8 cellular contexts compared by ENCODE assay signal in the genomic region with DNA sequence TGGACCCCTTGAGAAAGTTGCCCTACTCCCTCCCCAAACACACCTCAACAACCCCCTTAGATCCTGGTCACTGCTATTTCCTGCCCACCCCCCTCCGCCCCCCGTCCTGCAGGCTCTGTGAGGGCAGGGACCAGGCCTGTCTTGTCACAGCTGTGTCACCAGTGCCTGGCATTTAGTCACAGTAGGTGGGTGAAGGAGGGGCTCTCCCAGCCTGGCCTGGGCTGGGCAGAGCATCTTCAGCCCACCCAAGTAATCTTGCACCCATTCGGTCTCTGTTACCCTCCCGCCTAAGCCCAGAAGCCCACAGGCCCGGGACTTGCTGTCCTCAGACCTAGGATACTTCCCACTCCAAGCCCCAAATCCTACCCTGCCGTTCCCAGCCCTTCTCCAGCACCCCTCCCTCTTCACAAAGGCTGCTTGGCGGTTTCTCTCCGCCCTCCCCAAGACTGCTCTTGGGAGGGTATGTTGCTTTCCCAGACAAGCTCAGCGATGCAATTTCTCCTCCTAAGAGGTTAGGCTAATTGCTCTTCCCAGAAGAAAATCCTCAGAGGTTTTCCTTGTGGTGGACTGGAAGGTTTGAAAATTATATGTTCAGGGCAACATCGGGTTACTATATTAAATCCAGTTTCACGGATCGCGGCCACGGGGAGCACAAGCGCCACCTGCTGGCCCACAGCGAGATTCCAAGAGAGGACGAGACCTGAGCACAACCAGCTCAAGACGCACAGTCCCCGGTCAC. TPM values are rescaled to one million over a fixed set of nuclear protein-coding genes. Genes with fewer than 3 reads are reported as not detected.
DNase-seq lines count a peak whose midpoint lies in the region; ATAC-seq and TF ChIP-seq lines count a peak whose summit lies in the region.

No MANE protein-coding gene starts in this region.

- H2AFZ ChIP-seq in HCT116 (ENCODE audit: low read depth, low read length, poor library complexity, severe bottlenecking), result peak overlapping the region; percentile 100

- H3K36me3 ChIP-seq in HCT116 (ENCODE audit: control insufficient read depth in 1 of 2, insufficient read depth in 2 of 2, low read length in 2 of 2), result no peaks in the 10 kb centered on the region
- peaks cover 0 to 2% of the 10 kb centered on the region in 2 donors for H3K36me3 ChIP-seq in lung (ENCODE audit: control insufficient read depth in 2 of 2, insufficient read depth in 2 of 2, low read length in 2 of 2)

- intact Hi-C loops in HCT116 (cut with micrococcal nuclease), result loop anchor here (10.0 kb wide), 1 partner anchor 1009 kb away; no protein-coding TSS in a partner anchor

- H3K4me2 ChIP-seq in HCT116 (ENCODE audit: low read length), result peak overlapping the region; percentile 86

- H3K4me3 ChIP-seq in HCT116 (replicated peaks in 1 of 2; ENCODE audit: low read depth in 1 of 2, low read length in 2 of 2) (peak overlapping the region; percentile 23 to 50), lung (no peak overlapping the region)

- no peaks in the 10 kb centered on the region for H3K9me3 ChIP-seq in HCT116 (ENCODE audit: control insufficient read depth in 1 of 2, insufficient read depth in 1 of 2, low read depth in 1 of 2, low read length in 2 of 2)
- no peaks in the 10 kb centered on the region for H3K9me3 ChIP-seq in lung (ENCODE audit: control insufficient read depth in 2 of 2, insufficient read depth in 1 of 2, low read length in 1 of 2)

- no peaks in the 10 kb centered on the region for H4K20me1 ChIP-seq in HCT116 (ENCODE audit: insufficient read depth)

- DNase-seq in C1 segment of cervical spinal cord (lab: John Stamatoyannopoulos, UW) (peak in 12 of 14 donors; percentile 2 to 68 (median 14)), HCT116 (ENCODE audit: low read depth, low spot score) (peak; percentile 58), NCI-H524 treated with DMSO at 0.1 percent for 48 hours (lab: John Stamatoyannopoulos, UW) (peak; percentile 26), ecto neural progenitor cell (ENCODE audit: low spot score) (peak; percentile 83), lung (ENCODE audit: low spot score) (peak; percentile 71)
- peak; percentile 79 to 84 for DNase-seq in activated CD4-positive, alpha-beta T cell treated with anti-CD3 and anti-CD28 coated beads, Interleukin-2, amount 50 U/mL, for 48 hours
- peak; percentile 54 to 77 (median 60) for DNase-seq in stimulated activated CD4-positive, alpha-beta T cell treated with anti-CD3 and anti-CD28 coated beads, TNF-alpha, amount 100 ng/mL, for 24 hours (ENCODE audit: low read depth in 3 of 3)

- TF ChIP-seq CTCF in HCT116 (IDR thresholded peaks at IDR 0.05 in 2 of 3, conservative IDR thresholded peaks at IDR 0.05 in 1 of 3; ENCODE audit: borderline replicate concordance in 1 of 3, insufficient read depth in 1 of 3, low read depth in 2 of 3, low read length in 2 of 3) (peak; percentile 72 to 94 (median 93)), lung (IDR thresholded peaks at IDR 0.05; ENCODE audit: control extremely low read depth, extremely low read depth) (peak; percentile 78)

- H3K27me3 ChIP-seq in HCT116 (ENCODE audit: insufficient read depth, low read length), result no peaks in the 10 kb centered on the region
- no peaks in the 10 kb centered on the region for H3K27me3 ChIP-seq in lung (ENCODE audit: control insufficient read depth, insufficient read depth)

- ATAC-seq in HCT116, result peak; percentile 95
- ATAC-seq in lung (ENCODE audit: insufficient read depth, low FRiP score), result peak; percentile 88
- no peak for ATAC-seq in HG02571 (IDR thresholded peaks at IDR 0.05; ENCODE audit: unreplicated experiment)

- RAD21 ChIA-PET in HCT116 (lab: Charles Lee; ENCODE audit: low non-redundant PET in 1 of 2, low total read pairs in 2 of 2, uncharacterized antibody in 2 of 2, unreplicated experiment in 2 of 2), result interaction anchor here (0.5 to 1.4 kb wide), 4 partner anchors 24 to 594 kb away, joined by 3 to 4 read pairs (median 4); no protein-coding TSS in a partner anchor

- H3K9ac ChIP-seq in HCT116 (ENCODE audit: low read length), result peak overlapping the region; percentile 46

- no peak for TF ChIP-seq POLR2A in HCT116 (IDR thresholded peaks at IDR 0.05; ENCODE audit: borderline replicate concordance, extremely low read depth, insufficient read depth, insufficient read length)

- H3K9me2 ChIP-seq in HCT116 (ENCODE audit: insufficient read depth), result no peaks in the 10 kb centered on the region

- POLR2A ChIA-PET in HCT116 (lab: Charles Lee), result interaction anchor here (0.6 kb wide), 1 partner anchor 9 kb away, joined by 4 read pairs; no protein-coding TSS in a partner anchor

- CTCF ChIA-PET in HCT116 (lab: Charles Lee), result interaction anchor here (0.6 to 1.7 kb wide), 28 partner anchors 8 to 1009 kb away, joined by 3 to 13 read pairs (median 6); no protein-coding TSS in a partner anchor

- TF ChIP-seq RAD21 in HCT116 (IDR thresholded peaks at IDR 0.05; ENCODE audit: low read depth), result peak; percentile 85

- H3K4me1 ChIP-seq in HCT116 (ENCODE audit: control insufficient read depth in 1 of 2, insufficient read depth in 2 of 2, low read length in 2 of 2) (peaks cover 6 to 9% of the 10 kb centered on the region in 2 experiments), lung (ENCODE audit: control insufficient read depth in 2 of 2, insufficient read depth in 2 of 2, low read length in 2 of 2) (no peaks in the 10 kb centered on the region)

- H3K27ac ChIP-seq in HCT116 (ENCODE audit: low read depth, low read length) (peak overlapping the region; percentile 28; the same call in 1 of the 2 replicates), lung (ENCODE audit: low read depth in 1 of 2, low read length in 1 of 2) (no peak overlapping the region)

- no peaks in the 10 kb centered on the region for H3K79me2 ChIP-seq in HCT116 (ENCODE audit: insufficient read depth, low read length)

- BruUV-seq in HCT116 (replicated peaks; lab: Mats Ljungman, UMichigan), result no TSS peak

- WGBS in lung, 2 donors, result 25 to 27% methylated on average over 19 of the region's 19 CpGs

TF ChIP-seq in HCT116, 20 proteins besides CTCF, POLR2A, EP300 and RAD21:
- TF ChIP-seq, protein P1, sequence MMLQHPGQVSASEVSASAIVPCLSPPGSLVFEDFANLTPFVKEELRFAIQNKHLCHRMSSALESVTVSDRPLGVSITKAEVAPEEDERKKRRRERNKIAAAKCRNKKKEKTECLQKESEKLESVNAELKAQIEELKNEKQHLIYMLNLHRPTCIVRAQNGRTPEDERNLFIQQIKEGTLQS (IDR thresholded peaks at IDR 0.05), result no peak
- TF ChIP-seq, protein P2, sequence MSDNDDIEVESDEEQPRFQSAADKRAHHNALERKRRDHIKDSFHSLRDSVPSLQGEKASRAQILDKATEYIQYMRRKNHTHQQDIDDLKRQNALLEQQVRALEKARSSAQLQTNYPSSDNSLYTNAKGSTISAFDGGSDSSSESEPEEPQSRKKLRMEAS (IDR thresholded peaks at IDR 0.05), result no peak
- TF ChIP-seq YY1 (IDR thresholded peaks at IDR 0.05; ENCODE audit: extremely low read depth, insufficient replicate concordance, low read depth, low read length) (peak; percentile 18), CBX3 (IDR thresholded peaks at IDR 0.05; ENCODE audit: low read depth) (peak; percentile 83), EGR1 (IDR thresholded peaks at IDR 0.05; ENCODE audit: low read depth) (no peak), CEBPB (IDR thresholded peaks at IDR 0.05; ENCODE audit: low read depth) (no peak), SIN3A (IDR thresholded peaks at IDR 0.05; ENCODE audit: low read depth) (no peak)
TF ChIP-seq in HCT116: peak in this region for 2.

RNA-seq across cellular contexts. Expression of a gene that starts 50.8 kb away (rescaled TPM):
- 304 TPM for total RNA-seq in HCT116 (2021; ENCODE audit: unreplicated experiment)
- 177 and 302 TPM in 2 replicates for polyA plus RNA-seq in HCT116 (2012)
- total RNA-seq in lung, result 100 to 1,000 TPM; 245 to 289 TPM
- 100 to 1,000 TPM in 1 of 2 donors, 10 to 100 TPM in 1; 63.7 to 364 TPM for polyA plus RNA-seq in lung

Comparison
In these comparisons a context has a peak if more than half of its experiments do, and no peak if none do; other contexts are left out.
1. DNase-seq: peak in every context shown above with its lines; median percentile 83 in ecto neural progenitor cell; 82 in activated CD4-positive, alpha-beta T cell treated with anti-CD3 and anti-CD28 coated beads, Interleukin-2, amount 50 U/mL, for 48 hours; 71 in lung; 60 in stimulated activated CD4-positive, alpha-beta T cell treated with anti-CD3 and anti-CD28 coated beads, TNF-alpha, amount 100 ng/mL, for 24 hours; 58 in HCT116; 26 in NCI-H524 treated with DMSO at 0.1 percent for 48 hours; 14 in C1 segment of cervical spinal cord.